In the genomic region with DNA sequence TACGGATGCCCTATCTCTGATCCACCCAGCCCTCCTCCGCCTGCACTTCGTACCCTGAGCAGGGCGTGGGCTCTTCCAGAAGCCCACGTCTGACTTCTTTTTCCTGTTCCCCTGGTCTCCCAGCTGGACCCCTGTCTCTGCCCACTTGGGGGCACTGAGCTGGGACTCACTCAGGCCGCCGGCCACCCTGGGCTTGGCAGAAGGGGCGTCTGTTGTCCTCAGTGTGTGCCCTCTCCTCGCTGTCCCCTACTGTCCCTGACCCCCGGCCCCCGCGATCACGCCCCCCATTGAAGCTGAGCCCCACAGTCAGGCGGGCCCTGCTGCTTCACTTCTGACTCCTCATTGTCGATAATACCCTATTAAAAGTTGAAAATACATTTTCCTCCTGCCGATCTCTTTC, we compare ENCODE assay signal across 25 cellular contexts. TPM values are rescaled to one million over a fixed set of nuclear protein-coding genes. Genes with fewer than 3 reads are reported as not detected.
DNase-seq lines count a peak whose midpoint lies in the region; ATAC-seq, FAIRE-seq and TF ChIP-seq lines count a peak whose summit lies in the region.
"Had no signal": no experiment of that assay in that cellular context is flagged by ENCODE, and none has a peak within 500 bp of the region (broad histone marks: within the 10 kb centered on the region; RNA-seq: fewer than 3 reads in every experiment).

No MANE protein-coding gene starts in this region.

- H3K4me1 Mint-ChIP-seq in neural progenitor cell: no peaks in the 10 kb centered on the region

- no peak overlapping the region for H3K4me2 ChIP-seq in neural progenitor cell

- no peak overlapping the region for H3K4me3 Mint-ChIP-seq in neural progenitor cell
- H3K4me3 Mint-ChIP-seq: B cell; CD14-positive monocyte; CD8-positive, alpha-beta memory T cell had no signal

- TF ChIP-seq CTCF in left ventricle myocardium inferior (IDR thresholded peaks at IDR 0.05; ENCODE audit: borderline replicate concordance) (no peak), neural progenitor cell (IDR thresholded peaks at IDR 0.05) (no peak), vagina (IDR thresholded peaks at IDR 0.05) (no peak)

- peaks cover under 1% of the 10 kb centered on the region for H3K9me3 Mint-ChIP-seq in neural progenitor cell
- H3K9me3 Mint-ChIP-seq: CD8-positive, alpha-beta memory T cell had no signal

- DNase-seq in Right ventricle myocardium inferior (ENCODE audit: missing footprints): peak; percentile 34
- no peak for DNase-seq in left ventricle myocardium superior
- DNase-seq in left ventricle myocardium inferior: peak; percentile 4
- no peak for DNase-seq in neural progenitor cell (ENCODE audit: low spot score)
- DNase-seq in small intestine: peak; percentile 74
- DNase-seq in islet precursor cell: no peak
- DNase-seq in vagina (ENCODE audit: extremely low spot score in 2 of 2): no peak
- DNase-seq: CD8-positive, alpha-beta memory T cell; DND-41; GM23248; H7; IMR-90; KG1; MG63; NCI-H2029; NCI-H226; NCI-H510A; SIG-M5 had no signal

- no peak overlapping the region for H3K9ac ChIP-seq in neural progenitor cell
- H3K9ac ChIP-seq: GM23248 had no signal

- FAIRE-seq in small intestine (lab: Jason Lieb, UNC): no peak

- no peak for ATAC-seq in Right ventricle myocardium inferior
- ATAC-seq in left ventricle myocardium superior: no peak
- ATAC-seq in HG03521 (IDR thresholded peaks at IDR 0.05; ENCODE audit: unreplicated experiment): no peak
- ATAC-seq: Panc1 had no signal

- H3K9me3 ChIP-seq in left ventricle myocardium inferior (replicated peaks): no peaks in the 10 kb centered on the region
- H3K9me3 ChIP-seq in neural progenitor cell (ENCODE audit: low read depth): no peaks in the 10 kb centered on the region
- H3K9me3 ChIP-seq in small intestine (ENCODE audit: control insufficient read depth, low read depth): no peaks in the 10 kb centered on the region
- no peaks in the 10 kb centered on the region for H3K9me3 ChIP-seq in vagina
- H3K9me3 ChIP-seq: MG63 had no signal

- no peak for TF ChIP-seq POLR2A in vagina (IDR thresholded peaks at IDR 0.05)

- 16 to 65% (median 44%) methylated on average over 16 of the region's 16 CpGs for WGBS in small intestine, 3 donors

- H4K20me1 ChIP-seq in neural progenitor cell (ENCODE audit: low read depth): no peaks in the 10 kb centered on the region

- no peaks in the 10 kb centered on the region for H3K36me3 ChIP-seq in left ventricle myocardium inferior
- H3K36me3 ChIP-seq in neural progenitor cell: no peaks in the 10 kb centered on the region
- no peaks in the 10 kb centered on the region for H3K36me3 ChIP-seq in small intestine (ENCODE audit: control insufficient read depth in 2 of 2, insufficient read depth in 2 of 2, low read length in 2 of 2)
- H3K36me3 ChIP-seq in vagina: no peaks in the 10 kb centered on the region
- H3K36me3 ChIP-seq: MG63 had no signal

- H3K27ac Mint-ChIP-seq in neural progenitor cell: peak overlapping the region; percentile 1
- H3K27ac Mint-ChIP-seq: B cell, CD14-positive monocyte had no signal

- H3K36me3 Mint-ChIP-seq in neural progenitor cell: no peaks in the 10 kb centered on the region
- H3K36me3 Mint-ChIP-seq: CD14-positive monocyte; CD8-positive, alpha-beta memory T cell had no signal

- intact Hi-C loops in Right ventricle myocardium inferior (cut with DNase I) (no loop called here), left ventricle myocardium superior (cut with micrococcal nuclease) (no loop called here), left ventricle myocardium inferior (cut with micrococcal nuclease) (no loop called here), vagina (cut with DNase I) (no loop called here)

- H3K27me3 ChIP-seq in left ventricle myocardium inferior (ENCODE audit: low read depth) (no peaks in the 10 kb centered on the region), neural progenitor cell (no peaks in the 10 kb centered on the region), small intestine (ENCODE audit: control insufficient read depth in 2 of 2, insufficient read depth in 2 of 2, low read length in 2 of 2) (no peaks in the 10 kb centered on the region), vagina (no peaks in the 10 kb centered on the region)
- H3K27me3 ChIP-seq: MG63 had no signal

- H3K27ac ChIP-seq in left ventricle myocardium inferior (replicated peaks) (no peak overlapping the region), neural progenitor cell (no peak overlapping the region), small intestine (ENCODE audit: low read depth in 1 of 2, low read length in 1 of 2) (no peak overlapping the region), vagina (no peak overlapping the region)
- H3K27ac ChIP-seq: 22Rv1, GM23248, RWPE1, SK-N-MC had no signal

- H2AFZ ChIP-seq in neural progenitor cell (replicated peaks): no peak overlapping the region
- H2AFZ ChIP-seq: GM23248 had no signal

- H3K4me1 ChIP-seq in left ventricle myocardium inferior (peaks cover 5% of the 10 kb centered on the region), neural progenitor cell (no peaks in the 10 kb centered on the region), small intestine (ENCODE audit: control insufficient read depth in 2 of 2, insufficient read depth in 1 of 2, low read depth in 1 of 2, low read length in 1 of 2) (peaks cover 3 to 4% of the 10 kb centered on the region in 2 donors), vagina (peaks cover 5% of the 10 kb centered on the region)

- no peak overlapping the region for H3K4me3 ChIP-seq in left ventricle myocardium inferior
- no peak overlapping the region for H3K4me3 ChIP-seq in neural progenitor cell
- no peak overlapping the region for H3K4me3 ChIP-seq in small intestine (ENCODE audit: low read depth in 1 of 2, low read length in 2 of 2)
- H3K4me3 ChIP-seq in vagina: no peak overlapping the region
- H3K4me3 ChIP-seq: GM23248, MG63, SK-N-MC had no signal

- no peaks in the 10 kb centered on the region for H3K79me2 ChIP-seq in neural progenitor cell (ENCODE audit: low read depth)

- peaks cover 3% of the 10 kb centered on the region for H3K27me3 Mint-ChIP-seq in neural progenitor cell (ENCODE audit: insufficient read depth, low read depth)
- H3K27me3 Mint-ChIP-seq: CD8-positive, alpha-beta memory T cell had no signal

- H3F3A ChIP-seq in neural progenitor cell (ENCODE audit: low read depth): no peaks in the 10 kb centered on the region

RNA-seq across cellular contexts. Expression of gene RXRA, which starts 21.9 kb away (rescaled TPM):
- total RNA-seq in Right ventricle myocardium inferior (91.1 TPM), left ventricle myocardium superior (90.8 TPM), left ventricle myocardium inferior (57.1 TPM), neural progenitor cell (ENCODE audit: low replicate concordance) (11.6 and 25.5 TPM in 2 replicates), vagina (49.4 TPM)
- polyA plus RNA-seq in small intestine: 10 to 100 TPM; 30.8 to 48.3 (median 34.7) TPM

Comparison
In these comparisons a context has a peak if more than half of its experiments do, and no peak if none do; other contexts are left out.
1. DNase-seq: peak in Right ventricle myocardium inferior (single experiment), left ventricle myocardium inferior (single experiment) and small intestine (single experiment); none in left ventricle myocardium superior (single experiment), neural progenitor cell (single experiment), islet precursor cell (single experiment) and vagina (0 of 2).